Comparison of ENCODE assay signal across 8 cellular contexts in the genomic region with DNA sequence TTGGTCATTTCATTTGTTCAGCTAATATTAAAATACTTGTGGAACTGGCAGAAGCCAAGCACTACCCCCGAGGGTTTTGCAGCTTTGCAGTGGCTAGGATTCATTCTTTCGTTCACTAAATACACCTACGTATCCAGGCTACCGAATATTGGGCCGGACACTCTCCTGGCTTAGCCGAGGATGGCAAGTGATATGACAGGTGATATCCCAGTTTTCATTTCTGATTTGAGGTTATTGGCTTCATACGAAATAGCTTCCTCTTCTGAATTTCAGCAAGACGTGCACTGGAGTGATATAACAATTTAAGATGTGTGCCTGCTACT. TPM values are rescaled to one million over a fixed set of nuclear protein-coding genes. Genes with fewer than 3 reads are reported as not detected.
A peak's percentile ranks its signal among the peaks of the same experiment; 100 is the strongest.
DNase-seq lines count a peak whose midpoint lies in the region; ATAC-seq, FAIRE-seq and TF ChIP-seq lines count a peak whose summit lies in the region.

No MANE protein-coding gene starts in this region.

- peaks cover 7% of the 10 kb centered on the region for H3K36me3 ChIP-seq in HAP-1 (replicated peaks)
- no peaks in the 10 kb centered on the region for H3K36me3 ChIP-seq in PC-3 (ENCODE audit: low read depth, low read length)
- no peaks in the 10 kb centered on the region for H3K36me3 ChIP-seq in esophagus (ENCODE audit: control insufficient read depth in 2 of 2, insufficient read depth in 2 of 2, low read length in 1 of 2)
- H3K36me3 ChIP-seq in ovary: no peaks in the 10 kb centered on the region

- H3K79me2 ChIP-seq in PC-3 (ENCODE audit: low read length): peaks cover 18% of the 10 kb centered on the region

- peak; percentile 45 for ATAC-seq in PC-3

- TF ChIP-seq EP300 in ovary (IDR thresholded peaks at IDR 0.05): no peak

- TF ChIP-seq POLR2A in GM12891 (IDR thresholded peaks at IDR 0.05; ENCODE audit: low read depth, low read length) (no peak; the same call in 1 of the 2 replicates), ovary (IDR thresholded peaks at IDR 0.05) (no peak)

- H3K4me2 ChIP-seq in PC-3 (ENCODE audit: low read length): peak overlapping the region; percentile 96

- H3K4me3 ChIP-seq in HAP-1: peak overlapping the region; percentile 85
- H3K4me3 ChIP-seq in PC-3 (ENCODE audit: low read length): peak overlapping the region; percentile 87
- H3K4me3 ChIP-seq in esophagus (ENCODE audit: low read depth in 1 of 2, low read length in 2 of 2): peak overlapping the region; percentile 72 to 83
- H3K4me3 ChIP-seq in ovary: peak overlapping the region; percentile 60

- WGBS in esophagus, 2 donors: 1% methylated on average over 8 of the region's 8 CpGs
- WGBS in ovary, 3 donors: 1% methylated on average over 8 of the region's 8 CpGs

- TF ChIP-seq CTCF in PC-3 (conservative IDR thresholded peaks at IDR 0.05; ENCODE audit: low read depth, low read length): no peak
- TF ChIP-seq CTCF in ovary (IDR thresholded peaks at IDR 0.05): no peak

- POLR2A ChIA-PET in PC-3 (lab: Charles Lee; ENCODE audit: unreplicated experiment): interaction anchor here (0.5 kb wide), 1 partner anchor 10 kb away, joined by 4 read pairs; no protein-coding TSS in a partner anchor

- CTCF ChIA-PET in PC-3 (lab: Charles Lee): interaction anchor here (0.6 to 0.7 kb wide), 3 partner anchors 20 to 798 kb away, joined by 3 read pairs; partner anchors contain the start of gene MAP3K5

- H4K20me1 ChIP-seq in PC-3 (ENCODE audit: low read length): no peaks in the 10 kb centered on the region

- no peaks in the 10 kb centered on the region for H3K9me2 ChIP-seq in PC-3 (replicated peaks; ENCODE audit: low read length)

- H3F3A ChIP-seq in PC-3 (ENCODE audit: low read length, unreplicated experiment): peaks cover 13% of the 10 kb centered on the region

- DNase-seq in GM12891 (ENCODE audit: insufficient read length, low spot score) (no peak), HAP-1 (ENCODE audit: low spot score in 2 of 2) (no peak), PC-3 (no peak), ovary (no peak), GDM1 (lab: John Stamatoyannopoulos, UW) (no peak), SHP77 (lab: John Stamatoyannopoulos, UW) (no peak)
- DNase-seq in stimulated activated naive CD4-positive, alpha-beta T cell (lab: John Stamatoyannopoulos, UW): no peak

- peaks cover 22% of the 10 kb centered on the region for H3K4me1 ChIP-seq in HAP-1
- peaks cover 16% of the 10 kb centered on the region; the same call in 1 of the 2 replicates for H3K4me1 ChIP-seq in PC-3 (ENCODE audit: insufficient read depth, low read length)
- peaks cover 0 to 5% of the 10 kb centered on the region in 2 donors for H3K4me1 ChIP-seq in esophagus (ENCODE audit: control insufficient read depth in 2 of 2, insufficient read depth in 2 of 2, low read length in 1 of 2)
- peaks cover 3% of the 10 kb centered on the region for H3K4me1 ChIP-seq in ovary (ENCODE audit: insufficient read depth)

- H3K27ac ChIP-seq in PC-3 (ENCODE audit: low read length) (peak overlapping the region; percentile 49), esophagus (ENCODE audit: low read depth in 2 of 2, low read length in 1 of 2) (no peak overlapping the region), ovary (no peak overlapping the region)

- intact Hi-C loops in PC-3 (cut with micrococcal nuclease): loop anchor here (2.0 to 10.0 kb wide), 2 partner anchors 66 to 294 kb away; no protein-coding TSS in a partner anchor
- intact Hi-C loops in ovary (cut with DNase I): no loop called here

- BruUV-seq in PC-3 (replicated peaks; lab: Mats Ljungman, UMichigan): no TSS peak

- in situ Hi-C loops in HAP-1 (cut with MboI; ENCODE audit: low sequenced_read_pairs): no loop called here

- H3K9me3 ChIP-seq in HAP-1 (no peaks in the 10 kb centered on the region), PC-3 (ENCODE audit: low read length) (no peaks in the 10 kb centered on the region), esophagus (ENCODE audit: control insufficient read depth in 2 of 2, insufficient read depth in 1 of 2, low read depth in 1 of 2, low read length in 1 of 2) (no peaks in the 10 kb centered on the region), ovary (no peaks in the 10 kb centered on the region)

- H2AFZ ChIP-seq in PC-3 (ENCODE audit: low read length): peak overlapping the region; percentile 76

- FAIRE-seq in GM12891 (lab: Jason Lieb, UNC): peak; percentile 74

- peak overlapping the region; percentile 72 for H3K9ac ChIP-seq in PC-3 (ENCODE audit: low read length)

- H3K27me3 ChIP-seq in HAP-1 (ENCODE audit: low read depth): no peaks in the 10 kb centered on the region
- H3K27me3 ChIP-seq in PC-3 (ENCODE audit: low read length): no peaks in the 10 kb centered on the region
- H3K27me3 ChIP-seq in esophagus (ENCODE audit: control insufficient read depth in 1 of 2, insufficient read depth in 2 of 2, low read length in 2 of 2): no peaks in the 10 kb centered on the region
- no peaks in the 10 kb centered on the region for H3K27me3 ChIP-seq in ovary

TF ChIP-seq in GM12891, 5 proteins besides CTCF, POLR2A, EP300 and RAD21:
- TF ChIP-seq SPI1 (IDR thresholded peaks at IDR 0.05; ENCODE audit: low read depth, low read length) (no peak), POLR2AphosphoS5 (IDR thresholded peaks at IDR 0.05; ENCODE audit: low read depth, low read length) (no peak), POU2F2 (IDR thresholded peaks at IDR 0.05; ENCODE audit: low read depth, low read length) (no peak), PAX5 (IDR thresholded peaks at IDR 0.05; ENCODE audit: insufficient read depth, low read length, severe bottlenecking) (no peak), TAF1 (IDR thresholded peaks at IDR 0.05; ENCODE audit: low read depth, low read length) (no peak)

RNA-seq across cellular contexts. Expression of gene MTFR2, which starts 0.5 kb away (rescaled TPM):
- 13.1 TPM for polyA plus RNA-seq in GM12891 (2012; ENCODE audit: low read depth, missing spikeins)
- total RNA-seq in PC-3 (2014; rRNA removed) (6.2 and 12.4 TPM in 2 replicates), ovary (under 1 TPM in 4 of 7 donors, not detected in 3; 0.25 to 0.60 (median 0.43) TPM)
- polyA plus RNA-seq in esophagus (1 to 10 TPM; 1.7 to 3.2 TPM), ovary (under 1 TPM; 0.35 to 0.75 TPM)

RNA-seq across cellular contexts. Expression of gene BCLAF1, which starts 39.0 kb away (rescaled TPM):
- polyA plus RNA-seq in GM12891 (2012; ENCODE audit: low read depth, missing spikeins): 61.7 TPM
- 119 and 171 TPM in 2 replicates for total RNA-seq in PC-3 (2014; rRNA removed)
- polyA plus RNA-seq in esophagus: 10 to 100 TPM; 20.3 to 22.4 TPM
- total RNA-seq in ovary: 100 to 1,000 TPM; 108 to 184 (median 168) TPM
- polyA plus RNA-seq in ovary: 100 to 1,000 TPM in 1 of 2 donors, 10 to 100 TPM in 1; 41.0 to 113 TPM
